In genomic region chr16:56041556-56042140, GRCh38 we compare ENCODE assay signal across 8 cellular contexts.
DNase-seq lines count a peak whose midpoint lies in the region; ATAC-seq and TF ChIP-seq lines count a peak whose summit lies in the region.

No MANE protein-coding gene starts in this region.

- no peak overlapping the region for H3K27ac ChIP-seq in CD4-positive, alpha-beta memory T cell (ENCODE audit: low read depth, low read length)
- no peak overlapping the region for H3K27ac ChIP-seq in OCI-LY1 (ENCODE audit: low read depth, low read length, poor library complexity, severe bottlenecking)
- no peak overlapping the region for H3K27ac ChIP-seq in adrenal gland
- no peak overlapping the region for H3K27ac ChIP-seq in lower lobe of right lung

- H3K27me3 Mint-ChIP-seq in CD4-positive, alpha-beta memory T cell, result peaks cover 0 to 4% of the 10 kb centered on the region in 2 donors

- H2AFZ ChIP-seq in OCI-LY1 (ENCODE audit: low read length), result no peak overlapping the region

- TF ChIP-seq POLR2A in adrenal gland (IDR thresholded peaks at IDR 0.05), result no peak

- no peak overlapping the region for H3K4me3 ChIP-seq in CD4-positive, alpha-beta memory T cell (ENCODE audit: low read length in 2 of 2)
- H3K4me3 ChIP-seq in OCI-LY1 (ENCODE audit: low read depth, low read length, poor library complexity, severe bottlenecking), result no peak overlapping the region
- no peak overlapping the region for H3K4me3 ChIP-seq in adrenal gland
- H3K4me3 ChIP-seq in lower lobe of right lung, result no peak overlapping the region

- no peak overlapping the region for H3K27ac Mint-ChIP-seq in CD4-positive, alpha-beta memory T cell

- H3K4me1 Mint-ChIP-seq in CD4-positive, alpha-beta memory T cell, result no peaks in the 10 kb centered on the region

- no peaks in the 10 kb centered on the region for H3K4me1 ChIP-seq in CD4-positive, alpha-beta memory T cell (ENCODE audit: insufficient read depth, low read length)
- H3K4me1 ChIP-seq in OCI-LY1 (ENCODE audit: insufficient read depth, low read length, severe bottlenecking) (no peaks in the 10 kb centered on the region), adrenal gland (replicated peaks in 1 of 2) (no peaks in the 10 kb centered on the region), lower lobe of right lung (no peaks in the 10 kb centered on the region)

- H3F3A ChIP-seq in OCI-LY1 (ENCODE audit: insufficient read depth, low read length), result no peaks in the 10 kb centered on the region

- no peaks in the 10 kb centered on the region for H3K36me3 ChIP-seq in CD4-positive, alpha-beta memory T cell (ENCODE audit: insufficient read depth, low read length)
- no peaks in the 10 kb centered on the region for H3K36me3 ChIP-seq in OCI-LY1 (ENCODE audit: insufficient read depth, low read length)
- no peaks in the 10 kb centered on the region for H3K36me3 ChIP-seq in adrenal gland (replicated peaks in 1 of 2)
- H3K36me3 ChIP-seq in lower lobe of right lung, result no peaks in the 10 kb centered on the region

- H3K27me3 ChIP-seq in CD4-positive, alpha-beta memory T cell (ENCODE audit: insufficient read depth, low read length), result no peaks in the 10 kb centered on the region
- H3K27me3 ChIP-seq in OCI-LY1 (ENCODE audit: insufficient read depth, low read length) (no peaks in the 10 kb centered on the region), adrenal gland (peaks cover 4% of the 10 kb centered on the region), lower lobe of right lung (ENCODE audit: low read depth) (no peaks in the 10 kb centered on the region)

- DNase-seq in CD4-positive, alpha-beta memory T cell, result peak in 4 of 5 donors; percentile 25 to 47 (median 36)
- DNase-seq in adrenal gland, result peak in 2 of 7 donors; percentile 8 to 65
- DNase-seq in lower lobe of right lung, result no peak
- DNase-seq in effector CD8-positive, alpha-beta T cell (lab: John Stamatoyannopoulos, UW), result no peak
- DNase-seq in RKO (ENCODE audit: low spot score), result no peak

- TF ChIP-seq CTCF in OCI-LY1 (IDR thresholded peaks at IDR 0.05; ENCODE audit: low read length), result peak; percentile 46; the same call in 1 of the 2 replicates
- TF ChIP-seq CTCF in adrenal gland (IDR thresholded peaks at IDR 0.05), result peak in 4 of 6 experiments; percentile 7 to 35 (median 20)
- peak; percentile 37 for TF ChIP-seq CTCF in lower lobe of right lung (IDR thresholded peaks at IDR 0.05)

- no peak overlapping the region for H3K9ac ChIP-seq in OCI-LY1 (ENCODE audit: low read length)

- H3K36me3 Mint-ChIP-seq in CD4-positive, alpha-beta memory T cell, result no peaks in the 10 kb centered on the region

- H3K4me3 Mint-ChIP-seq in CD4-positive, alpha-beta memory T cell, result no peak overlapping the region

- no peaks in the 10 kb centered on the region for H3K9me3 ChIP-seq in CD4-positive, alpha-beta memory T cell (ENCODE audit: control insufficient read depth in 1 of 2, low read length in 2 of 2)
- no peaks in the 10 kb centered on the region for H3K9me3 ChIP-seq in OCI-LY1 (ENCODE audit: low read length)
- H3K9me3 ChIP-seq in adrenal gland (replicated peaks in 1 of 3), result no peaks in the 10 kb centered on the region
- no peaks in the 10 kb centered on the region for H3K9me3 ChIP-seq in lower lobe of right lung

- H4K20me1 ChIP-seq in OCI-LY1 (ENCODE audit: insufficient read depth, low read length), result no peaks in the 10 kb centered on the region

- no peaks in the 10 kb centered on the region for H3K79me2 ChIP-seq in OCI-LY1 (ENCODE audit: insufficient read depth, low read length)

- H3K9me3 Mint-ChIP-seq in CD4-positive, alpha-beta memory T cell, result peaks cover 0 to 15% (median 13%) of the 10 kb centered on the region in 8 donors

- H3K9me2 ChIP-seq in OCI-LY1 (ENCODE audit: low read depth, low read length), result no peaks in the 10 kb centered on the region

- POLR2A ChIA-PET in CD4-positive, alpha-beta memory T cell (lab: Charles Lee; ENCODE audit: partially characterized antibody), result interaction anchor here (1.1 to 2.1 kb wide), 2 partner anchors 161 to 277 kb away, joined by 3 to 5 read pairs; no protein-coding TSS in a partner anchor

- intact Hi-C loops in CD4-positive, alpha-beta memory T cell (cut with micrococcal nuclease), result loop anchor here (1.0 kb wide), 1 partner anchor 162 kb away; no protein-coding TSS in a partner anchor
- intact Hi-C loops in adrenal gland (cut with DNase I), result no loop called here
- intact Hi-C loops in lower lobe of right lung (cut with DNase I), result no loop called here

- ATAC-seq in GM21381 (IDR thresholded peaks at IDR 0.05; ENCODE audit: unreplicated experiment) (peak; percentile 61), lower lobe of right lung (peak; percentile 69 to 81), HG03354 (IDR thresholded peaks at IDR 0.05; ENCODE audit: poor library complexity, severe bottlenecking, unreplicated experiment) (no peak)

- 58 to 86% (median 61%) methylated on average over 3 to 4 of the region's 4 CpGs for WGBS in adrenal gland, 4 donors

- H3K4me2 ChIP-seq in OCI-LY1 (ENCODE audit: low read length), result no peak overlapping the region

- CTCF ChIA-PET in CD4-positive, alpha-beta memory T cell (lab: Charles Lee; ENCODE audit: partially characterized antibody), result interaction anchor here (1.0 to 5.3 kb wide), 9 partner anchors 8 to 315 kb away, joined by 3 to 55 read pairs (median 5); no protein-coding TSS in a partner anchor

Comparison
In these comparisons a context has a peak if more than half of its experiments do, and no peak if none do; other contexts are left out.
1. DNase-seq: peak in CD4-positive, alpha-beta memory T cell (4 of 5); none in lower lobe of right lung (single experiment), effector CD8-positive, alpha-beta T cell (single experiment) and RKO (single experiment).
2. Peak in every context shown above with its lines, with median percentiles within 50 percentile points of each other: CTCF ChIP-seq.